8 cellular contexts compared by ENCODE assay signal in the genomic region with DNA sequence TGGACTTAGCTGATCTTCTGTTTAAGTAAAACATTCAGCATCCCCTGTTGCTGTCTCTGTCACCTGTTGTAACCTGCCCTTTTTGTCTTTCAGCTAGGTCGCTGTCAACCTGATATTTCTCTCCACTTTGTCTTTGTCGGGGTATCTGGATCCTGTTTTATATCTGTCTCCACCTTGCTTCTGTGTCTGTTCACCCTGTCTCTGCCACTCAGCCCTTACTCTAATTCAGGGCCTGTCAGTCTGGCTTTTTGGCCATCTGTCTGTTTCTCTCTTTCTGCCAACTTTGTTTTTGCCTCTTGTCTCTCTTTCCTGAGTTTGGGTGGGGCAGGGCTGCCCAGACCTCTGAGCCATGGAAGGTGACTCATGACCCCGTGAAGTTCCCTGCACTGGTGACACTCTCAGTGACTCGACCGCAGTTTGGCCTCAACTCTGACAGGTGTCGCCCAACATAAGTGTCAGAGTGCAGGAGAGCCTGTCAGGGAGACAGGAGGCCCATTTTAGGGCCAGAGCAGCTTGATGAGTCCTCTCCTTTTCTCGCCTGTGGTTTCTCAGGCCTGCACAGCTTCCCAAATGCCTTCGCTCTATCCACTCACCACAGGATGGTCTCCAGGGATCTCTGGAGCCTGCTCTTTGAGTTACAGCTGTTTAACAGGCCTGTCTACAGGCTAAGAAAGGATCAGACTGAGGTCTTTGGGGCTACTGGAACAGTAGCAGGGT. TPM values are rescaled to one million over a fixed set of nuclear protein-coding genes. Genes with fewer than 3 reads are reported as not detected.
DNase-seq lines count a peak whose midpoint lies in the region; ATAC-seq and TF ChIP-seq lines count a peak whose summit lies in the region.

No MANE protein-coding gene starts in this region.

- WGBS in SK-N-SH (ENCODE audit: low lambda C conversion rate) = 33% methylated on average over 8 of the region's 8 CpGs

- H3K4me2 ChIP-seq in SK-N-SH = peak overlapping the region; percentile 100

- in situ Hi-C loops in G401 (cut with HindIII; ENCODE audit: low sequenced_read_pairs) = no loop called here

- H3K36me3 Mint-ChIP-seq in activated naive CD8-positive, alpha-beta T cell treated with anti-CD3 and anti-CD28 coated beads for 36 hours = peaks cover 8% of the 10 kb centered on the region

- no peaks in the 10 kb centered on the region for H3K9me3 ChIP-seq in SK-N-SH

- no peak for TF ChIP-seq RAD21 in SK-N-SH (IDR thresholded peaks at IDR 0.05; ENCODE audit: low read length)

- CTCF ChIA-PET in SK-N-SH (lab: Yijun Ruan, JAX) = interaction anchor here (0.7 to 1.5 kb wide), 2 partner anchors 24 to 100 kb away, joined by 4 to 6 read pairs; no protein-coding TSS in a partner anchor

- H3K27me3 ChIP-seq in ACC112 (ENCODE audit: insufficient read depth, low read length) = no peaks in the 10 kb centered on the region
- no peaks in the 10 kb centered on the region for H3K27me3 ChIP-seq in SK-N-SH (ENCODE audit: insufficient read depth)

- H3K4me3 ChIP-seq in ACC112 (ENCODE audit: low read depth, low read length) = peak overlapping the region; percentile 84
- peak overlapping the region; percentile 82 to 95 for H3K4me3 ChIP-seq in SK-N-SH (ENCODE audit: low read depth in 2 of 2, low read length in 1 of 2)

- no peaks in the 10 kb centered on the region for H3K9me2 ChIP-seq in SK-N-SH

- peak overlapping the region; percentile 94 for H3K27ac Mint-ChIP-seq in activated naive CD8-positive, alpha-beta T cell treated with anti-CD3 and anti-CD28 coated beads for 36 hours

- no peak for TF ChIP-seq EP300 in SK-N-SH (IDR thresholded peaks at IDR 0.05; ENCODE audit: borderline replicate concordance in 1 of 2, low read depth in 1 of 2, low read length in 1 of 2)

- peak overlapping the region; percentile 83 for H3K9ac ChIP-seq in SK-N-SH

- peaks cover 27% of the 10 kb centered on the region for H3K4me1 ChIP-seq in ACC112 (ENCODE audit: control insufficient read depth, insufficient read depth, low read length, unreplicated experiment)
- H3K4me1 ChIP-seq in SK-N-SH (ENCODE audit: control insufficient read depth in 1 of 2, insufficient read depth in 2 of 2, low read depth in 1 of 2, low read length in 1 of 2) = peaks cover 15 to 16% of the 10 kb centered on the region in 2 experiments; a peak in 3 of 4 replicates

- H3K27me3 Mint-ChIP-seq in activated naive CD8-positive, alpha-beta T cell treated with anti-CD3 and anti-CD28 coated beads for 36 hours = no peaks in the 10 kb centered on the region

- TF ChIP-seq CTCF in SK-N-SH (IDR thresholded peaks at IDR 0.05) = no peak

- peaks cover 3% of the 10 kb centered on the region for H3K9me3 Mint-ChIP-seq in activated naive CD8-positive, alpha-beta T cell treated with anti-CD3 and anti-CD28 coated beads for 36 hours

- H3K27ac ChIP-seq in ACC112 (ENCODE audit: low read depth, low read length) (peak overlapping the region; percentile 77), SK-N-SH (ENCODE audit: low read depth in 2 of 2, low read length in 1 of 2) (peak overlapping the region; percentile 19 to 71; a peak in 2 of 4 replicates)

- H3K36me3 ChIP-seq in ACC112 (ENCODE audit: insufficient read depth, low read length) (no peaks in the 10 kb centered on the region), SK-N-SH (replicated peaks in 1 of 2; ENCODE audit: control insufficient read depth in 1 of 2, insufficient read depth in 2 of 2, low read length in 1 of 2) (peaks cover 8 to 27% of the 10 kb centered on the region in 2 experiments)

- H3F3A ChIP-seq in SK-N-SH (replicated peaks; ENCODE audit: insufficient read depth) = no peaks in the 10 kb centered on the region

- peaks cover 27% of the 10 kb centered on the region for H3K4me1 Mint-ChIP-seq in activated naive CD8-positive, alpha-beta T cell treated with anti-CD3 and anti-CD28 coated beads for 36 hours

- peaks cover 30% of the 10 kb centered on the region for H4K20me1 ChIP-seq in SK-N-SH (ENCODE audit: insufficient read depth)

- peak overlapping the region; percentile 99 for H3K4me3 Mint-ChIP-seq in activated naive CD8-positive, alpha-beta T cell treated with anti-CD3 and anti-CD28 coated beads for 36 hours

- peak overlapping the region; percentile 43 for H2AFZ ChIP-seq in ACC112 (ENCODE audit: low read length, unreplicated experiment)
- H2AFZ ChIP-seq in SK-N-SH (ENCODE audit: low read depth) = peak overlapping the region; percentile 99; the same call in 1 of the 2 replicates

- peaks cover 52% of the 10 kb centered on the region for H3K79me2 ChIP-seq in ACC112 (ENCODE audit: control insufficient read depth, insufficient read depth, low read length, unreplicated experiment)
- H3K79me2 ChIP-seq in SK-N-SH (ENCODE audit: insufficient read depth) = peaks cover 57% of the 10 kb centered on the region

- POLR2A ChIA-PET in SK-N-SH (lab: Yijun Ruan, JAX) = interaction anchor here (0.5 to 1.6 kb wide), 3 partner anchors 33 to 109 kb away, joined by 3 to 5 read pairs (median 5); a partner anchor contains a TSS

- peak; percentile 60 for ATAC-seq in GM18868 (IDR thresholded peaks at IDR 0.05; ENCODE audit: unreplicated experiment)
- ATAC-seq in HG03139 (IDR thresholded peaks at IDR 0.05; ENCODE audit: unreplicated experiment) = peak; percentile 59

- DNase-seq in SK-N-SH (no peak), hepatic stellate cell (ENCODE audit: low spot score) (peak; percentile 70), G401 (ENCODE audit: low spot score) (no peak)
- DNase-seq in activated naive CD8-positive, alpha-beta T cell treated with anti-CD3 and anti-CD28 coated beads for 36 hours = peak; percentile 84
- peak; percentile 64 to 69 for DNase-seq in stimulated activated CD4-positive, alpha-beta T cell treated with anti-CD3 and anti-CD28 coated beads, Interleukin-12 subunit alpha, Interleukin-12 subunit beta, amount 100 ng/mL, for 24 hours (ENCODE audit: low read depth in 2 of 2)

TF ChIP-seq in SK-N-SH, 30 proteins besides CTCF, POLR2A, EP300 and RAD21:
- TF ChIP-seq NRF1 (IDR thresholded peaks at IDR 0.05; ENCODE audit: low read depth, low read length) = no peak
- no peak for TF ChIP-seq NFIC (IDR thresholded peaks at IDR 0.05; ENCODE audit: borderline replicate concordance)
- no peak for TF ChIP-seq RXRA (IDR thresholded peaks at IDR 0.05; ENCODE audit: borderline replicate concordance, low read depth)
- TF ChIP-seq FOXJ3 (CRISPR knock-in tag; IDR thresholded peaks at IDR 0.05) = no peak
- TF ChIP-seq, protein P1, sequence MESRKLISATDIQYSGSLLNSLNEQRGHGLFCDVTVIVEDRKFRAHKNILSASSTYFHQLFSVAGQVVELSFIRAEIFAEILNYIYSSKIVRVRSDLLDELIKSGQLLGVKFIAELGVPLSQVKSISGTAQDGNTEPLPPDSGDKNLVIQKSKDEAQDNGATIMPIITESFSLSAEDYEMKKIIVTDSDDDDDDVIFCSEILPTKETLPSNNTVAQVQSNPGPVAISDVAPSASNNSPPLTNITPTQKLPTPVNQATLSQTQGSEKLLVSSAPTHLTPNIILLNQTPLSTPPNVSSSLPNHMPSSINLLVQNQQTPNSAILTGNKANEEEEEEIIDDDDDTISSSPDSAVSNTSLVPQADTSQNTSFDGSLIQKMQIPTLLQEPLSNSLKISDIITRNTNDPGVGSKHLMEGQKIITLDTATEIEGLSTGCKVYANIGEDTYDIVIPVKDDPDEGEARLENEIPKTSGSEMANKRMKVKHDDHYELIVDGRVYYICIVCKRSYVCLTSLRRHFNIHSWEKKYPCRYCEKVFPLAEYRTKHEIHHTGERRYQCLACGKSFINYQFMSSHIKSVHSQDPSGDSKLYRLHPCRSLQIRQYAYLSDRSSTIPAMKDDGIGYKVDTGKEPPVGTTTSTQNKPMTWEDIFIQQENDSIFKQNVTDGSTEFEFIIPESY (IDR thresholded peaks at IDR 0.05; ENCODE audit: borderline replicate concordance, low read depth) = no peak
- TF ChIP-seq MXI1 (IDR thresholded peaks at IDR 0.05; ENCODE audit: low read depth, low read length) = no peak
- no peak for TF ChIP-seq ELF1 (IDR thresholded peaks at IDR 0.05)
- TF ChIP-seq SMC3 (IDR thresholded peaks at IDR 0.05; ENCODE audit: low read depth, low read length) = no peak
- no peak for TF ChIP-seq GATA2 (CRISPR knock-in tag; IDR thresholded peaks at IDR 0.05)
- TF ChIP-seq, protein P2, sequence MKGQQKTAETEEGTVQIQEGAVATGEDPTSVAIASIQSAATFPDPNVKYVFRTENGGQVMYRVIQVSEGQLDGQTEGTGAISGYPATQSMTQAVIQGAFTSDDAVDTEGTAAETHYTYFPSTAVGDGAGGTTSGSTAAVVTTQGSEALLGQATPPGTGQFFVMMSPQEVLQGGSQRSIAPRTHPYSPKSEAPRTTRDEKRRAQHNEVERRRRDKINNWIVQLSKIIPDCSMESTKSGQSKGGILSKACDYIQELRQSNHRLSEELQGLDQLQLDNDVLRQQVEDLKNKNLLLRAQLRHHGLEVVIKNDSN (IDR thresholded peaks at IDR 0.05; ENCODE audit: borderline replicate concordance, low read depth) = no peak
- TF ChIP-seq POLR2AphosphoS5 (IDR thresholded peaks at IDR 0.05; ENCODE audit: low read depth, low read length) = no peak
- TF ChIP-seq, protein P3, sequence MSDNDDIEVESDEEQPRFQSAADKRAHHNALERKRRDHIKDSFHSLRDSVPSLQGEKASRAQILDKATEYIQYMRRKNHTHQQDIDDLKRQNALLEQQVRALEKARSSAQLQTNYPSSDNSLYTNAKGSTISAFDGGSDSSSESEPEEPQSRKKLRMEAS (IDR thresholded peaks at IDR 0.05; ENCODE audit: low read depth) = no peak
- no peak for TF ChIP-seq FOXM1 (IDR thresholded peaks at IDR 0.05; ENCODE audit: low read depth)
- no peak for TF ChIP-seq YY1 (IDR thresholded peaks at IDR 0.05; ENCODE audit: low read depth)
- no peak for TF ChIP-seq TCF12 (IDR thresholded peaks at IDR 0.05)

RNA-seq across cellular contexts. Expression of a gene that starts 0.9 kb away (rescaled TPM):
- polyA plus RNA-seq in SK-N-SH (2012; rRNA removed) = 3.5 and 4.6 TPM in 2 replicates
- 3.5 and 3.7 TPM in 2 replicates for polyA plus RNA-seq in SK-N-SH (2012; cell fraction: cytosol; rRNA removed)
- 4.4 and 8.0 TPM in 2 replicates for polyA plus RNA-seq in SK-N-SH (2012; cell fraction: nucleus; rRNA removed)
- 10 to 100 TPM; 21.5 to 21.6 TPM for total RNA-seq in activated naive CD8-positive, alpha-beta T cell treated with anti-CD3 and anti-CD28 coated beads for 36 hours
- total RNA-seq in G401 (2014; rRNA removed; shearing (Covaris generic)) = 3.5 and 4.3 TPM in 2 replicates

RNA-seq across cellular contexts. Expression of a gene that starts 54.7 kb away (rescaled TPM):
- 2.9 and 4.1 TPM in 2 replicates for polyA plus RNA-seq in SK-N-SH (2012; rRNA removed)
- polyA plus RNA-seq in SK-N-SH (2012; cell fraction: cytosol; rRNA removed) = 3.2 and 3.7 TPM in 2 replicates
- polyA plus RNA-seq in SK-N-SH (2012; cell fraction: nucleus; rRNA removed) = 3.8 and 4.9 TPM in 2 replicates
- 1 to 10 TPM; 4.4 to 4.7 TPM for total RNA-seq in activated naive CD8-positive, alpha-beta T cell treated with anti-CD3 and anti-CD28 coated beads for 36 hours
- total RNA-seq in G401 (2014; rRNA removed; shearing (Covaris generic)) = 7.8 and 12.0 TPM in 2 replicates

Comparison
In these comparisons a context has a peak if more than half of its experiments do, and no peak if none do; other contexts are left out.
1. DNase-seq: peak in activated naive CD8-positive, alpha-beta T cell treated with anti-CD3 and anti-CD28 coated beads for 36 hours (single experiment), hepatic stellate cell (single experiment) and stimulated activated CD4-positive, alpha-beta T cell treated with anti-CD3 and anti-CD28 coated beads, Interleukin-12 subunit alpha, Interleukin-12 subunit beta, amount 100 ng/mL, for 24 hours (2 of 2); none in SK-N-SH (single experiment) and G401 (single experiment).